Comparison of ENCODE assay signal across 2 cellular contexts in genomic region chr12:132546647-132547046, GRCh38.
A peak's percentile ranks its signal among the peaks of the same experiment; 100 is the strongest.
TF ChIP-seq lines count a peak whose summit lies in the region.

No MANE protein-coding gene starts in this region.

TF ChIP-seq in neural cell, 6 proteins besides CTCF, POLR2A, EP300 and RAD21:
- TF ChIP-seq REST (IDR thresholded peaks at IDR 0.05; ENCODE audit: borderline replicate concordance) (no peak), MXI1 (conservative IDR thresholded peaks at IDR 0.05; ENCODE audit: poor library complexity, severe bottlenecking) (peak; percentile 25), EZH2 (IDR thresholded peaks at IDR 0.05; ENCODE audit: borderline replicate concordance, insufficient read depth, low read length, poor library complexity, severe bottlenecking) (no peak), SMC3 (conservative IDR thresholded peaks at IDR 0.05; ENCODE audit: poor library complexity) (no peak), POLR2AphosphoS5 (IDR thresholded peaks at IDR 0.05) (peak; percentile 52), TAF1 (IDR thresholded peaks at IDR 0.05; ENCODE audit: low read depth) (no peak)

TF ChIP-seq in HepG2, 621 proteins besides CTCF, POLR2A, EP300 and RAD21 (continued from another document):
- TF ChIP-seq BCL3 (CRISPR knock-in tag; IDR thresholded peaks at IDR 0.05) (no peak), HNF4A (CRISPR knock-in tag; IDR thresholded peaks at IDR 0.05) (no peak), HINFP (CRISPR knock-in tag; IDR thresholded peaks at IDR 0.05; ENCODE audit: low read depth) (no peak), ZSCAN21 (CRISPR knock-in tag; IDR thresholded peaks at IDR 0.05; ENCODE audit: borderline replicate concordance) (no peak), ZNF33B (CRISPR knock-in tag; IDR thresholded peaks at IDR 0.05) (no peak), NR2C2 (CRISPR knock-in tag; IDR thresholded peaks at IDR 0.05; ENCODE audit: borderline replicate concordance) (no peak), SETDB1 (CRISPR knock-in tag; IDR thresholded peaks at IDR 0.05; ENCODE audit: borderline replicate concordance) (no peak), ZKSCAN1 (IDR thresholded peaks at IDR 0.05; ENCODE audit: low read length) (no peak), ZNF501 (CRISPR knock-in tag; IDR thresholded peaks at IDR 0.05) (no peak), MXI1 (IDR thresholded peaks at IDR 0.05; ENCODE audit: borderline replicate concordance, low read depth, low read length) (no peak), ZFP36 (IDR thresholded peaks at IDR 0.05; ENCODE audit: borderline replicate concordance, low read depth, low read length, partially characterized antibody) (no peak)
TF ChIP-seq in HepG2: peak in this region for 0.
